Comparison of ENCODE assay signal across 12 cellular contexts in genomic region chr9:33137271-33137670, GRCh38. TPM values are rescaled to one million over a fixed set of nuclear protein-coding genes. Genes with fewer than 3 reads are reported as not detected.
DNase-seq lines count a peak whose midpoint lies in the region; ATAC-seq and TF ChIP-seq lines count a peak whose summit lies in the region.
"Had no signal": no experiment of that assay in that cellular context is flagged by ENCODE, and none has a peak within 500 bp of the region (broad histone marks: within the 10 kb centered on the region; RNA-seq: fewer than 3 reads in every experiment).

No MANE protein-coding gene starts in this region.

- intact Hi-C loops in CD4-positive, alpha-beta memory T cell (cut with micrococcal nuclease) = no loop called here

- ATAC-seq in activated naive CD8-positive, alpha-beta T cell treated with anti-CD3 and anti-CD28 coated beads, Interleukin-2, amount 50 U/mL, for 24 hours = no peak
- no peak for ATAC-seq in naive thymus-derived CD8-positive, alpha-beta T cell
- ATAC-seq: gastroesophageal sphincter, left lung had no signal

- H4K20me1 ChIP-seq in BLaER1 = peaks cover 11% of the 10 kb centered on the region; the same call in 1 of the 2 replicates

- H3K4me1 Mint-ChIP-seq in CD4-positive, alpha-beta memory T cell = peaks cover 59 to 83% (median 72%) of the 10 kb centered on the region in 4 donors
- peaks cover 80% of the 10 kb centered on the region for H3K4me1 Mint-ChIP-seq in activated naive CD8-positive, alpha-beta T cell treated with anti-CD3 and anti-CD28 coated beads, Interleukin-2, amount 50 U/mL, for 24 hours
- peaks cover 41 to 94% (median 79%) of the 10 kb centered on the region in 4 donors for H3K4me1 Mint-ChIP-seq in naive thymus-derived CD8-positive, alpha-beta T cell

- H3K9me3 ChIP-seq in BLaER1 = no peaks in the 10 kb centered on the region
- H3K9me3 ChIP-seq in CD4-positive, alpha-beta memory T cell (ENCODE audit: control insufficient read depth in 1 of 2, low read length in 2 of 2) = no peaks in the 10 kb centered on the region
- H3K9me3 ChIP-seq: gastroesophageal sphincter, left lung, prostate gland, suprapubic skin had no signal

- peaks cover 17% of the 10 kb centered on the region for H3K36me3 ChIP-seq in BLaER1
- H3K36me3 ChIP-seq in CD4-positive, alpha-beta memory T cell (ENCODE audit: insufficient read depth, low read length) = peaks cover 12% of the 10 kb centered on the region
- H3K36me3 ChIP-seq: prostate gland had no signal

- H3K9ac ChIP-seq in BLaER1 = peak overlapping the region; percentile 76; the same call in 1 of the 2 replicates

- no peaks in the 10 kb centered on the region for H3K27me3 Mint-ChIP-seq in CD4-positive, alpha-beta memory T cell
- H3K27me3 Mint-ChIP-seq in activated naive CD8-positive, alpha-beta T cell treated with anti-CD3 and anti-CD28 coated beads, Interleukin-2, amount 50 U/mL, for 24 hours = no peaks in the 10 kb centered on the region
- no peaks in the 10 kb centered on the region for H3K27me3 Mint-ChIP-seq in naive thymus-derived CD8-positive, alpha-beta T cell

- H3K27ac Mint-ChIP-seq in CD4-positive, alpha-beta memory T cell = peak overlapping the region; percentile 86 to 94 (median 92)
- H3K27ac Mint-ChIP-seq in activated naive CD8-positive, alpha-beta T cell treated with anti-CD3 and anti-CD28 coated beads, Interleukin-2, amount 50 U/mL, for 24 hours = peak overlapping the region; percentile 59
- peak overlapping the region; percentile 86 to 99 (median 90) for H3K27ac Mint-ChIP-seq in naive thymus-derived CD8-positive, alpha-beta T cell

- H3K4me1 ChIP-seq in BLaER1 = peaks cover 92% of the 10 kb centered on the region
- peaks cover 71% of the 10 kb centered on the region for H3K4me1 ChIP-seq in CD4-positive, alpha-beta memory T cell (ENCODE audit: insufficient read depth, low read length)

- H3K9me3 Mint-ChIP-seq in CD4-positive, alpha-beta memory T cell = no peaks in the 10 kb centered on the region
- H3K9me3 Mint-ChIP-seq in activated naive CD8-positive, alpha-beta T cell treated with anti-CD3 and anti-CD28 coated beads, Interleukin-2, amount 50 U/mL, for 24 hours = no peaks in the 10 kb centered on the region
- H3K9me3 Mint-ChIP-seq in naive thymus-derived CD8-positive, alpha-beta T cell = no peaks in the 10 kb centered on the region

- peak overlapping the region in 7 of 8 donors; percentile 52 to 88 (median 65) for H3K4me3 Mint-ChIP-seq in CD4-positive, alpha-beta memory T cell
- H3K4me3 Mint-ChIP-seq in activated naive CD8-positive, alpha-beta T cell treated with anti-CD3 and anti-CD28 coated beads, Interleukin-2, amount 50 U/mL, for 24 hours = no peak overlapping the region
- peak overlapping the region; percentile 53 to 75 (median 69) for H3K4me3 Mint-ChIP-seq in naive thymus-derived CD8-positive, alpha-beta T cell

- CTCF ChIA-PET in CD4-positive, alpha-beta memory T cell (lab: Charles Lee; ENCODE audit: partially characterized antibody) = interaction anchor here (0.7 to 1.1 kb wide), 2 partner anchors 28 to 42 kb away, joined by 3 read pairs; no protein-coding TSS in a partner anchor

- H3K27ac ChIP-seq in BLaER1 = peak overlapping the region; percentile 91
- H3K27ac ChIP-seq in CD4-positive, alpha-beta memory T cell (ENCODE audit: low read depth, low read length) = no peak overlapping the region
- H3K27ac ChIP-seq: gastroesophageal sphincter, prostate gland, suprapubic skin had no signal

- H3K4me2 ChIP-seq in BLaER1 = peak overlapping the region; percentile 90

- no peak for TF ChIP-seq POLR2A in erythroblast (IDR thresholded peaks at IDR 0.05; ENCODE audit: low read length)

- no peak overlapping the region for H3K4me3 ChIP-seq in BLaER1
- H3K4me3 ChIP-seq in CD4-positive, alpha-beta memory T cell (ENCODE audit: low read length in 2 of 2) = no peak overlapping the region
- H3K4me3 ChIP-seq: gastroesophageal sphincter, left lung, prostate gland, suprapubic skin had no signal

- POLR2A ChIA-PET in CD4-positive, alpha-beta memory T cell (lab: Charles Lee; ENCODE audit: partially characterized antibody) = interaction anchor here (0.6 to 18.4 kb wide), 5 partner anchors 8 to 152 kb away, joined by 3 to 376 read pairs (median 3); partner anchors contain the start of gene B4GALT1
- POLR2A ChIA-PET in naive thymus-derived CD8-positive, alpha-beta T cell (lab: Charles Lee) = interaction anchor here (0.6 to 1.7 kb wide), 4 partner anchors 19 to 30 kb away, joined by 3 to 6 read pairs (median 4); partner anchors contain the start of gene B4GALT1

- no peaks in the 10 kb centered on the region for H3K27me3 ChIP-seq in BLaER1
- no peaks in the 10 kb centered on the region for H3K27me3 ChIP-seq in CD4-positive, alpha-beta memory T cell (ENCODE audit: insufficient read depth, low read length)
- H3K27me3 ChIP-seq: gastroesophageal sphincter, left lung, suprapubic skin had no signal

- no peak for DNase-seq in CD4-positive, alpha-beta memory T cell
- no peak for DNase-seq in activated naive CD8-positive, alpha-beta T cell treated with anti-CD3 and anti-CD28 coated beads, Interleukin-2, amount 50 U/mL, for 24 hours
- DNase-seq in naive thymus-derived CD8-positive, alpha-beta T cell = no peak
- DNase-seq in cerebellar cortex (ENCODE audit: low spot score) (no peak), germinal center (ENCODE audit: low spot score) (no peak), erythroblast (lab: John Stamatoyannopoulos, UW) (no peak), NCI-H2196 (lab: John Stamatoyannopoulos, UW; ENCODE audit: unreplicated experiment) (no peak)

- H3K36me3 Mint-ChIP-seq in CD4-positive, alpha-beta memory T cell = peaks cover 25 to 50% of the 10 kb centered on the region in 2 donors
- H3K36me3 Mint-ChIP-seq in activated naive CD8-positive, alpha-beta T cell treated with anti-CD3 and anti-CD28 coated beads, Interleukin-2, amount 50 U/mL, for 24 hours (ENCODE audit: low read depth) = peaks cover 27% of the 10 kb centered on the region
- peaks cover 0 to 25% (median 10%) of the 10 kb centered on the region in 3 donors for H3K36me3 Mint-ChIP-seq in naive thymus-derived CD8-positive, alpha-beta T cell

RNA-seq across cellular contexts. Expression of gene B4GALT1, which starts 29.9 kb away (rescaled TPM):
- 10 to 100 TPM; 54.1 to 56.0 TPM for total RNA-seq in CD4-positive, alpha-beta memory T cell
- 10 to 100 TPM; 16.6 to 32.0 TPM for polyA plus RNA-seq in CD4-positive, alpha-beta memory T cell
- 10 to 100 TPM; 28.7 to 30.8 TPM for total RNA-seq in naive thymus-derived CD8-positive, alpha-beta T cell
- polyA plus RNA-seq in naive thymus-derived CD8-positive, alpha-beta T cell = 10 to 100 TPM; 15.1 to 24.2 (median 18.6) TPM
